ENCODE assay signal across 1 cellular context in genomic region chr12:113098428-113099028, GRCh38.
TF ChIP-seq lines count a peak whose summit lies in the region.

No MANE protein-coding gene starts in this region.

TF ChIP-seq in HepG2, 621 proteins besides CTCF, POLR2A, EP300 and RAD21 (continued from another document and continues in another):
- TF ChIP-seq ZNF576 (CRISPR knock-in tag; IDR thresholded peaks at IDR 0.05) (no peak), ZFP62 (CRISPR knock-in tag; IDR thresholded peaks at IDR 0.05) (no peak), ZFX (CRISPR knock-in tag; IDR thresholded peaks at IDR 0.05; ENCODE audit: low read depth) (no peak), ZNF788 (CRISPR knock-in tag; IDR thresholded peaks at IDR 0.05; ENCODE audit: borderline replicate concordance) (no peak), ZNF326 (CRISPR knock-in tag; IDR thresholded peaks at IDR 0.05; ENCODE audit: borderline replicate concordance) (no peak), ZNF773 (CRISPR knock-in tag; IDR thresholded peaks at IDR 0.05; ENCODE audit: borderline replicate concordance) (no peak), HIVEP1 (CRISPR knock-in tag; IDR thresholded peaks at IDR 0.05) (no peak), FOXC1 (CRISPR knock-in tag; IDR thresholded peaks at IDR 0.05; ENCODE audit: borderline replicate concordance) (peak; percentile 26; the same call in 1 of the 2 replicates), MEF2D (CRISPR knock-in tag; IDR thresholded peaks at IDR 0.05) (no peak), HOXA7 (CRISPR knock-in tag; IDR thresholded peaks at IDR 0.05) (no peak), ATAD3A (CRISPR knock-in tag; IDR thresholded peaks at IDR 0.05) (no peak), KAT2B (IDR thresholded peaks at IDR 0.05; ENCODE audit: borderline replicate concordance, low read depth, low read length) (no peak), THAP11 (CRISPR knock-in tag; IDR thresholded peaks at IDR 0.05) (0 out of 2 replicates have a peak, but pooled peaks have one; percentile 27), ZNF232 (CRISPR knock-in tag; IDR thresholded peaks at IDR 0.05; ENCODE audit: borderline replicate concordance) (no peak), ZNF580 (CRISPR knock-in tag; IDR thresholded peaks at IDR 0.05; ENCODE audit: borderline replicate concordance, low read depth) (no peak), TOPORS (CRISPR knock-in tag; IDR thresholded peaks at IDR 0.05) (no peak), THAP8 (CRISPR knock-in tag; IDR thresholded peaks at IDR 0.05; ENCODE audit: borderline replicate concordance) (no peak), MYPOP (CRISPR knock-in tag; IDR thresholded peaks at IDR 0.05) (no peak), NFKBIZ (CRISPR knock-in tag; IDR thresholded peaks at IDR 0.05) (no peak), ZNF619 (CRISPR knock-in tag; IDR thresholded peaks at IDR 0.05) (no peak), AHR (CRISPR knock-in tag; IDR thresholded peaks at IDR 0.05) (no peak), ZNF772 (CRISPR knock-in tag; IDR thresholded peaks at IDR 0.05) (no peak), ZNF589 (CRISPR knock-in tag; conservative IDR thresholded peaks at IDR 0.05) (no peak), GTF2F1 (IDR thresholded peaks at IDR 0.05; ENCODE audit: low read length) (no peak), ZBTB7A (CRISPR knock-in tag; IDR thresholded peaks at IDR 0.05) (0 out of 2 replicates have a peak, but pooled peaks have one; percentile 52), ZNF276 (CRISPR knock-in tag; IDR thresholded peaks at IDR 0.05; ENCODE audit: low read depth) (no peak), SALL2 (CRISPR knock-in tag; IDR thresholded peaks at IDR 0.05) (no peak), ARHGAP35 (CRISPR knock-in tag; IDR thresholded peaks at IDR 0.05; ENCODE audit: borderline replicate concordance) (no peak), GFI1 (CRISPR knock-in tag; IDR thresholded peaks at IDR 0.05; ENCODE audit: borderline replicate concordance) (no peak), ZNF30 (CRISPR knock-in tag; IDR thresholded peaks at IDR 0.05) (no peak), TP53 (CRISPR knock-in tag; conservative IDR thresholded peaks at IDR 0.05) (no peak), FOXM1 (CRISPR knock-in tag; IDR thresholded peaks at IDR 0.05) (no peak), ZBTB20 (CRISPR knock-in tag; IDR thresholded peaks at IDR 0.05; ENCODE audit: borderline replicate concordance, low read depth) (peak; percentile 21; the same call in 1 of the 2 replicates), AGO2 (optimal IDR thresholded peaks at IDR 0.05; ENCODE audit: low read depth, low read length) (no peak), IRF1 (CRISPR knock-in tag; IDR thresholded peaks at IDR 0.05; ENCODE audit: low read depth) (no peak), SP140L (CRISPR knock-in tag; IDR thresholded peaks at IDR 0.05; ENCODE audit: borderline replicate concordance) (no peak), ZBTB43 (CRISPR knock-in tag; conservative IDR thresholded peaks at IDR 0.05) (no peak), HNRNPH1 (optimal IDR thresholded peaks at IDR 0.05; ENCODE audit: low read depth, low read length) (no peak), ZKSCAN1 (IDR thresholded peaks at IDR 0.05; ENCODE audit: low read length) (no peak), YY1 (IDR thresholded peaks at IDR 0.05; ENCODE audit: insufficient read depth, insufficient replicate concordance, low read depth, low read length) (no peak), ASH2L (IDR thresholded peaks at IDR 0.05; ENCODE audit: insufficient read length, low read depth, low read length) (no peak), DRAP1 (CRISPR knock-in tag; IDR thresholded peaks at IDR 0.05) (no peak), ZNF512B (CRISPR knock-in tag; IDR thresholded peaks at IDR 0.05; ENCODE audit: borderline replicate concordance) (no peak), TSC22D2 (CRISPR knock-in tag; IDR thresholded peaks at IDR 0.05; ENCODE audit: borderline replicate concordance) (no peak), ZNF234 (CRISPR knock-in tag; conservative IDR thresholded peaks at IDR 0.05) (no peak), NR2F6 (IDR thresholded peaks at IDR 0.05) (no peak), NR2F6 (CRISPR knock-in tag; IDR thresholded peaks at IDR 0.05) (peak; percentile 10; the same call in 1 of the 2 replicates), ZKSCAN8 (CRISPR knock-in tag; IDR thresholded peaks at IDR 0.05; ENCODE audit: borderline replicate concordance) (no peak), ZNF546 (CRISPR knock-in tag; conservative IDR thresholded peaks at IDR 0.05) (no peak), MED1 (CRISPR knock-in tag; IDR thresholded peaks at IDR 0.05) (no peak), ZSCAN21 (CRISPR knock-in tag; IDR thresholded peaks at IDR 0.05; ENCODE audit: borderline replicate concordance) (no peak), PHB2 (IDR thresholded peaks at IDR 0.05; ENCODE audit: partially characterized antibody) (no peak), ZNF577 (CRISPR knock-in tag; IDR thresholded peaks at IDR 0.05; ENCODE audit: borderline replicate concordance, low read depth) (no peak), THRA (CRISPR knock-in tag; IDR thresholded peaks at IDR 0.05; ENCODE audit: borderline replicate concordance) (peak; percentile 50; the same call in 1 of the 2 replicates), ZNF547 (CRISPR knock-in tag; IDR thresholded peaks at IDR 0.05) (no peak), LRRFIP1 (CRISPR knock-in tag; conservative IDR thresholded peaks at IDR 0.05) (no peak), ATF5 (CRISPR knock-in tag; IDR thresholded peaks at IDR 0.05; ENCODE audit: low read depth) (no peak), TFDP2 (CRISPR knock-in tag; IDR thresholded peaks at IDR 0.05) (no peak), WIZ (CRISPR knock-in tag; IDR thresholded peaks at IDR 0.05) (no peak)
